ENCODE assay signal across 27 cellular contexts in genomic region chr9:126616521-126616976, GRCh38. TPM values are rescaled to one million over a fixed set of nuclear protein-coding genes. Genes with fewer than 3 reads are reported as not detected.
DNase-seq lines count a peak whose midpoint lies in the region; ATAC-seq, FAIRE-seq and TF ChIP-seq lines count a peak whose summit lies in the region.
"Had no signal": no experiment of that assay in that cellular context is flagged by ENCODE, and none has a peak within 500 bp of the region (broad histone marks: within the 10 kb centered on the region; RNA-seq: fewer than 3 reads in every experiment).

No MANE protein-coding gene starts in this region.

- H4K5ac ChIP-seq in mesendoderm (ENCODE audit: low read length), result no peak overlapping the region

- FAIRE-seq in GM19239 (lab: Jason Lieb, UNC), result no peak
- FAIRE-seq: bronchial epithelial cell, endometrium, kidney had no signal

- no peak for DNase-seq in T-helper 1 cell
- DNase-seq in MCF 10A (ENCODE audit: unreplicated experiment), result no peak
- DNase-seq in mesendoderm, result no peak
- DNase-seq in stimulated activated naive B cell treated with anti-CD40 and anti-IgM and Interleukin-4, amounts not matched to agents 10 μg/mL and 1 μg/mL and 100 μg/mL, for 72 hours, result no peak
- DNase-seq in GM19239 (ENCODE audit: insufficient read length, low spot score), result no peak
- no peak for DNase-seq in caudate nucleus (lab: John Stamatoyannopoulos, UW)
- DNase-seq: activated CD4-positive, alpha-beta T cell treated with anti-CD3 and anti-CD28 coated beads for 1 hour; AML-193; cortex of kidney; DMS79; GF-D8; IMR-90; kidney; NCI-H1105 treated with DMSO at 0.1 percent for 48 hours; NCI-H2029 treated with DMSO at 0.1 percent for 48 hours; PC-3; SHP77 treated with DMSO at 0.1 percent for 48 hours; stimulated activated CD4-positive, alpha-beta T cell treated with anti-CD3 and anti-CD28 coated beads, Interleukin-2, amount 100 ng/mL, for 24 hours had no signal

- WGBS in mesendoderm (ENCODE audit: extremely low coverage, insufficient coverage, low lambda C conversion rate), result no CpG with 5 or more reads among the region's 10 CpGs

- no peak overlapping the region for H3K4ac ChIP-seq in mesendoderm (ENCODE audit: low read depth, low read length)

- no peak overlapping the region for H2BK5ac ChIP-seq in mesendoderm (ENCODE audit: low read length)

- peaks cover 87% of the 10 kb centered on the region for H3K27me3 ChIP-seq in mesendoderm (ENCODE audit: insufficient read depth, low read length, poor library complexity)

- H3K56ac ChIP-seq in mesendoderm (ENCODE audit: low read length), result peak overlapping the region; percentile 10

- no peaks in the 10 kb centered on the region for H3K79me1 ChIP-seq in mesendoderm (ENCODE audit: low read length)

- H3K27ac Mint-ChIP-seq in T-helper 1 cell treated with Interleukin-12 subunit alpha and Interleukin-12 subunit beta and Interleukin-4 antibody, amounts not matched to agents 30 μg/mL and 1 μg/mL, for 36 hours, result peak overlapping the region; percentile 59
- H3K27ac Mint-ChIP-seq in MCF 10A (ENCODE audit: low read depth, unreplicated experiment), result no peak overlapping the region
- H3K27ac Mint-ChIP-seq in stimulated activated naive B cell treated with anti-CD40 and anti-IgM and Interleukin-4, amounts not matched to agents 10 μg/mL and 1 μg/mL and 100 μg/mL, for 72 hours, result peak overlapping the region; percentile 47
- no peak overlapping the region for H3K27ac Mint-ChIP-seq in activated T-helper 17 cell treated with anti-CD3 and anti-CD28 coated beads, Interleukin-2, amount 50 U/mL, for 72 hours
- H3K27ac Mint-ChIP-seq: H9 had no signal

- peaks cover 8% of the 10 kb centered on the region for H3K4me1 Mint-ChIP-seq in T-helper 1 cell treated with Interleukin-12 subunit alpha and Interleukin-12 subunit beta and Interleukin-4 antibody, amounts not matched to agents 30 μg/mL and 1 μg/mL, for 36 hours (ENCODE audit: low read depth)
- H3K4me1 Mint-ChIP-seq in MCF 10A (ENCODE audit: insufficient read depth, unreplicated experiment), result peaks cover 6% of the 10 kb centered on the region
- H3K4me1 Mint-ChIP-seq in stimulated activated naive B cell treated with anti-CD40 and anti-IgM and Interleukin-4, amounts not matched to agents 10 μg/mL and 1 μg/mL and 100 μg/mL, for 72 hours, result peaks cover 23 to 31% of the 10 kb centered on the region in 2 donors
- peaks cover 6% of the 10 kb centered on the region for H3K4me1 Mint-ChIP-seq in activated T-helper 17 cell treated with anti-CD3 and anti-CD28 coated beads, Interleukin-2, amount 50 U/mL, for 72 hours

- no peaks in the 10 kb centered on the region for H3K36me3 ChIP-seq in mesendoderm (ENCODE audit: control insufficient read depth, insufficient read depth, low read length)
- H3K36me3 ChIP-seq: gastroesophageal sphincter had no signal

- no peak overlapping the region for H2AK5ac ChIP-seq in mesendoderm (ENCODE audit: low read length)

- H3K9ac ChIP-seq in mesendoderm (ENCODE audit: low read length), result no peak overlapping the region

- TF ChIP-seq CTCF in MCF 10A (IDR thresholded peaks at IDR 0.05; ENCODE audit: unreplicated experiment), result no peak

- H2BK15ac ChIP-seq in mesendoderm (replicated peaks; ENCODE audit: low read depth), result no peak overlapping the region

- POLR2A ChIA-PET in MCF 10A (lab: Yijun Ruan, JAX), result interaction anchor here (0.7 to 2.6 kb wide), 7 partner anchors 11 to 189 kb away, joined by 3 to 20 read pairs (median 3); partner anchors contain the start of gene ZBTB43

- H3K23ac ChIP-seq in mesendoderm (ENCODE audit: low read length), result no peak overlapping the region

- CTCF ChIA-PET in MCF 10A (lab: Yijun Ruan, JAX), result interaction anchor here (0.5 to 1.8 kb wide), 7 partner anchors 14 to 186 kb away, joined by 3 to 7 read pairs (median 3); no protein-coding TSS in a partner anchor

- H3K79me2 ChIP-seq in mesendoderm (ENCODE audit: control insufficient read depth, insufficient read depth, low read length), result no peaks in the 10 kb centered on the region

- no peaks in the 10 kb centered on the region for H3K9me3 Mint-ChIP-seq in T-helper 1 cell treated with Interleukin-12 subunit alpha and Interleukin-12 subunit beta and Interleukin-4 antibody, amounts not matched to agents 30 μg/mL and 1 μg/mL, for 36 hours
- no peaks in the 10 kb centered on the region for H3K9me3 Mint-ChIP-seq in MCF 10A (ENCODE audit: unreplicated experiment)
- H3K9me3 Mint-ChIP-seq in stimulated activated naive B cell treated with anti-CD40 and anti-IgM and Interleukin-4, amounts not matched to agents 10 μg/mL and 1 μg/mL and 100 μg/mL, for 72 hours, result no peaks in the 10 kb centered on the region
- H3K9me3 Mint-ChIP-seq in activated T-helper 17 cell treated with anti-CD3 and anti-CD28 coated beads, Interleukin-2, amount 50 U/mL, for 72 hours, result no peaks in the 10 kb centered on the region

- no peak overlapping the region for H2BK120ac ChIP-seq in mesendoderm (ENCODE audit: low read depth, low read length)

- no peak overlapping the region for H3K4me3 Mint-ChIP-seq in T-helper 1 cell treated with Interleukin-12 subunit alpha and Interleukin-12 subunit beta and Interleukin-4 antibody, amounts not matched to agents 30 μg/mL and 1 μg/mL, for 36 hours
- peak overlapping the region; percentile 29 for H3K4me3 Mint-ChIP-seq in MCF 10A (ENCODE audit: unreplicated experiment)
- no peak overlapping the region for H3K4me3 Mint-ChIP-seq in stimulated activated naive B cell treated with anti-CD40 and anti-IgM and Interleukin-4, amounts not matched to agents 10 μg/mL and 1 μg/mL and 100 μg/mL, for 72 hours
- no peak overlapping the region for H3K4me3 Mint-ChIP-seq in activated T-helper 17 cell treated with anti-CD3 and anti-CD28 coated beads, Interleukin-2, amount 50 U/mL, for 72 hours

- H4K8ac ChIP-seq in mesendoderm (ENCODE audit: low read depth, low read length), result no peak overlapping the region

- H3K36me3 Mint-ChIP-seq in T-helper 1 cell treated with Interleukin-12 subunit alpha and Interleukin-12 subunit beta and Interleukin-4 antibody, amounts not matched to agents 30 μg/mL and 1 μg/mL, for 36 hours (ENCODE audit: low read depth), result peaks cover 2% of the 10 kb centered on the region
- H3K36me3 Mint-ChIP-seq in MCF 10A (ENCODE audit: insufficient read depth, unreplicated experiment), result no peaks in the 10 kb centered on the region
- H3K36me3 Mint-ChIP-seq in stimulated activated naive B cell treated with anti-CD40 and anti-IgM and Interleukin-4, amounts not matched to agents 10 μg/mL and 1 μg/mL and 100 μg/mL, for 72 hours, result peaks cover 0 to 3% of the 10 kb centered on the region in 2 donors
- H3K36me3 Mint-ChIP-seq in activated T-helper 17 cell treated with anti-CD3 and anti-CD28 coated beads, Interleukin-2, amount 50 U/mL, for 72 hours (ENCODE audit: low read depth), result peaks cover 6% of the 10 kb centered on the region

- no peak for ATAC-seq in stimulated activated naive B cell treated with anti-CD40 and anti-IgM and Interleukin-4, amounts not matched to agents 10 μg/mL and 1 μg/mL and 100 μg/mL, for 72 hours (replicated peaks)
- no peak for ATAC-seq in activated T-helper 17 cell treated with anti-CD3 and anti-CD28 coated beads, Interleukin-2, amount 50 U/mL, for 72 hours (replicated peaks)
- ATAC-seq: gastroesophageal sphincter, PC-3 had no signal

- H3K27ac ChIP-seq in mesendoderm (ENCODE audit: low read depth, low read length) (no peak overlapping the region), caudate nucleus (ENCODE audit: low read depth, low read length) (no peak overlapping the region)
- H3K27ac ChIP-seq: gastroesophageal sphincter had no signal

- H3K18ac ChIP-seq in mesendoderm (ENCODE audit: low read length), result no peak overlapping the region

- peaks cover 74% of the 10 kb centered on the region for H3K27me3 Mint-ChIP-seq in T-helper 1 cell treated with Interleukin-12 subunit alpha and Interleukin-12 subunit beta and Interleukin-4 antibody, amounts not matched to agents 30 μg/mL and 1 μg/mL, for 36 hours (ENCODE audit: low read depth)
- peaks cover 14% of the 10 kb centered on the region for H3K27me3 Mint-ChIP-seq in MCF 10A (ENCODE audit: insufficient read depth, unreplicated experiment)
- H3K27me3 Mint-ChIP-seq in stimulated activated naive B cell treated with anti-CD40 and anti-IgM and Interleukin-4, amounts not matched to agents 10 μg/mL and 1 μg/mL and 100 μg/mL, for 72 hours, result peaks cover 59 to 83% of the 10 kb centered on the region in 2 donors
- H3K27me3 Mint-ChIP-seq in activated T-helper 17 cell treated with anti-CD3 and anti-CD28 coated beads, Interleukin-2, amount 50 U/mL, for 72 hours, result peaks cover 40% of the 10 kb centered on the region

- H3K4me2 ChIP-seq in mesendoderm (ENCODE audit: low read length), result no peak overlapping the region
- H3K4me2 ChIP-seq: smooth muscle cell had no signal

- peaks cover 9% of the 10 kb centered on the region for H3K4me1 ChIP-seq in mesendoderm (ENCODE audit: control insufficient read depth, low read depth, low read length)

- H3K4me3 ChIP-seq in mesendoderm (ENCODE audit: low read length), result no peak overlapping the region
- H3K4me3 ChIP-seq: gastroesophageal sphincter, lung, smooth muscle cell had no signal

- BruUV-seq in MCF 10A (replicated peaks; lab: Mats Ljungman, UMichigan), result no TSS peak

- intact Hi-C loops in MCF 10A (cut with micrococcal nuclease), result no loop called here

RNA-seq across cellular contexts. Expression of gene LMX1B, which starts 2.8 kb away (rescaled TPM):
- total RNA-seq in MCF 10A (2022), result 3.4 and 3.9 TPM in 2 replicates
- 0.53 TPM for polyA plus RNA-seq in mesendoderm (2013, experiment 1 of 2)
- polyA plus RNA-seq in mesendoderm (2013, experiment 2 of 2), result 0.45 TPM
- not detected for total RNA-seq in activated T-helper 17 cell treated with anti-CD3 and anti-CD28 coated beads, Interleukin-2, amount 50 U/mL, for 72 hours
- total RNA-seq: bronchial epithelial cell, IMR-90, smooth muscle cell, ureter had no signal
- polyA plus RNA-seq: IMR-90, smooth muscle cell had no signal

Comparison
In these comparisons a context has a peak if more than half of its experiments do, and no peak if none do; other contexts are left out.
1. H3K27ac Mint-ChIP-seq: peak in T-helper 1 cell treated with Interleukin-12 subunit alpha and Interleukin-12 subunit beta and Interleukin-4 antibody, amounts not matched to agents 30 μg/mL and 1 μg/mL, for 36 hours (single experiment) and stimulated activated naive B cell treated with anti-CD40 and anti-IgM and Interleukin-4, amounts not matched to agents 10 μg/mL and 1 μg/mL and 100 μg/mL, for 72 hours (single experiment); none in MCF 10A (single experiment) and activated T-helper 17 cell treated with anti-CD3 and anti-CD28 coated beads, Interleukin-2, amount 50 U/mL, for 72 hours (single experiment).